ENCODE assay signal across 20 cellular contexts in genomic region chr3:30233924-30234666, GRCh38.
DNase-seq lines count a peak whose midpoint lies in the region; ATAC-seq and TF ChIP-seq lines count a peak whose summit lies in the region.
"Had no signal": no experiment of that assay in that cellular context is flagged by ENCODE, and none has a peak within 500 bp of the region (broad histone marks: within the 10 kb centered on the region; RNA-seq: fewer than 3 reads in every experiment).

No MANE protein-coding gene starts in this region.

- H3K4me1 ChIP-seq in ACC112 (ENCODE audit: control insufficient read depth, insufficient read depth, low read length, unreplicated experiment) (peaks cover 39% of the 10 kb centered on the region), SK-N-SH (ENCODE audit: control insufficient read depth in 1 of 2, insufficient read depth in 2 of 2, low read depth in 1 of 2, low read length in 1 of 2) (peaks cover 0 to 16% of the 10 kb centered on the region in 2 experiments; a peak in 2 of 4 replicates)
- H3K4me1 ChIP-seq in naive thymus-derived CD4-positive, alpha-beta T cell (ENCODE audit: control insufficient read depth in 2 of 2, insufficient read depth in 2 of 2, low read length in 2 of 2), result no peaks in the 10 kb centered on the region
- H3K4me1 ChIP-seq: foreskin keratinocyte had no signal

- H3K27ac ChIP-seq in ACC112 (ENCODE audit: low read depth, low read length) (peak overlapping the region; percentile 48), SK-N-SH (ENCODE audit: low read depth in 2 of 2, low read length in 1 of 2) (peak overlapping the region in 1 of 2 experiments; percentile 15; a peak in 3 of 4 replicates)
- no peak overlapping the region for H3K27ac ChIP-seq in naive thymus-derived CD4-positive, alpha-beta T cell (ENCODE audit: low read depth, low read length)
- H3K27ac ChIP-seq: foreskin keratinocyte, hepatocyte had no signal

- intact Hi-C loops in naive thymus-derived CD4-positive, alpha-beta T cell (cut with micrococcal nuclease), result no loop called here

- H3K27me3 ChIP-seq in ACC112 (ENCODE audit: insufficient read depth, low read length) (no peaks in the 10 kb centered on the region), SK-N-SH (ENCODE audit: insufficient read depth) (no peaks in the 10 kb centered on the region)
- no peaks in the 10 kb centered on the region for H3K27me3 ChIP-seq in naive thymus-derived CD4-positive, alpha-beta T cell (ENCODE audit: control insufficient read depth in 2 of 2, insufficient read depth in 2 of 2, low read length in 2 of 2)
- H3K27me3 ChIP-seq: foreskin keratinocyte, hepatocyte had no signal

- peaks cover 0 to 6% (median 0%) of the 10 kb centered on the region in 7 donors for H3K4me1 Mint-ChIP-seq in naive thymus-derived CD4-positive, alpha-beta T cell
- H3K4me1 Mint-ChIP-seq: activated B cell treated with CpG ODN at 0.5 μM for 24 hours had no signal

- peaks cover 6% of the 10 kb centered on the region; the same call in 1 of the 2 replicates for H3K36me3 ChIP-seq in ACC112 (ENCODE audit: insufficient read depth, low read length)
- peaks cover 0 to 4% of the 10 kb centered on the region in 2 experiments for H3K36me3 ChIP-seq in SK-N-SH (replicated peaks in 1 of 2; ENCODE audit: control insufficient read depth in 1 of 2, insufficient read depth in 2 of 2, low read length in 1 of 2)
- H3K36me3 ChIP-seq in naive thymus-derived CD4-positive, alpha-beta T cell (ENCODE audit: control insufficient read depth in 2 of 3, insufficient read depth in 3 of 3, low read length in 3 of 3), result no peaks in the 10 kb centered on the region

- H3K9me2 ChIP-seq in SK-N-SH, result no peaks in the 10 kb centered on the region

- no peaks in the 10 kb centered on the region for H4K20me1 ChIP-seq in SK-N-SH (ENCODE audit: insufficient read depth)

- H3K36me3 Mint-ChIP-seq in naive thymus-derived CD4-positive, alpha-beta T cell, result peaks cover 0 to 11% (median 0%) of the 10 kb centered on the region in 5 donors

- H3K4me2 ChIP-seq in SK-N-SH, result no peak overlapping the region
- H3K4me2 ChIP-seq: hepatocyte had no signal

- H3K79me2 ChIP-seq in ACC112 (ENCODE audit: control insufficient read depth, insufficient read depth, low read length, unreplicated experiment) (no peaks in the 10 kb centered on the region), SK-N-SH (ENCODE audit: insufficient read depth) (no peaks in the 10 kb centered on the region)
- H3K79me2 ChIP-seq: hepatocyte had no signal

- WGBS in SK-N-SH (ENCODE audit: low lambda C conversion rate), result 41% methylated on average over 2 of the region's 2 CpGs

- no peaks in the 10 kb centered on the region for H3F3A ChIP-seq in SK-N-SH (replicated peaks; ENCODE audit: insufficient read depth)

- TF ChIP-seq EP300 in SK-N-SH (IDR thresholded peaks at IDR 0.05; ENCODE audit: borderline replicate concordance in 1 of 2, low read depth in 1 of 2, low read length in 1 of 2), result 0 out of 4 replicates have a peak, but pooled peaks of 1 of the 2 experiments have one; percentile 27

- DNase-seq in SK-N-SH (no peak), glomerular visceral epithelial cell (ENCODE audit: extremely low spot score) (peak; percentile 1), NCI-H2196 treated with DMSO at 0.1 percent for 48 hours (lab: John Stamatoyannopoulos, UW; ENCODE audit: unreplicated experiment) (no peak), NCI-H2029 treated with DMSO at 0.1 percent for 48 hours (lab: John Stamatoyannopoulos, UW) (no peak), GM10266 (ENCODE audit: extremely low spot score) (no peak)
- DNase-seq in naive thymus-derived CD4-positive, alpha-beta T cell, result no peak
- DNase-seq: ACHN; activated B cell treated with CpG ODN at 0.5 μM for 24 hours; activated CD4-positive, alpha-beta T cell treated with anti-CD3 and anti-CD28 coated beads, Interleukin-2, amount 50 U/mL, for 48 hours; activated CD8-positive, alpha-beta memory T cell treated with anti-CD3 and anti-CD28 coated beads, Interleukin-2, amount 50 U/mL, for 4 hours; foreskin keratinocyte; GDM1; NCI-H187 treated with DMSO at 0.1 percent for 48 hours; NCI-H69; trophoblast cell had no signal

- CTCF ChIA-PET in SK-N-SH (lab: Yijun Ruan, JAX), result interaction anchor here (1.3 to 6.3 kb wide), 3 partner anchors 8 to 192 kb away, joined by 4 to 25 read pairs (median 5); no protein-coding TSS in a partner anchor
- CTCF ChIA-PET in naive thymus-derived CD4-positive, alpha-beta T cell (lab: Charles Lee), result no interaction called here

- POLR2A ChIA-PET in SK-N-SH (lab: Yijun Ruan, JAX), result no interaction called here
- POLR2A ChIA-PET in naive thymus-derived CD4-positive, alpha-beta T cell (lab: Charles Lee), result no interaction called here

- H3K9me3 ChIP-seq in SK-N-SH, result 0 out of 2 replicates have a peak, but pooled peaks cover 5% of the 10 kb centered on the region
- H3K9me3 ChIP-seq in naive thymus-derived CD4-positive, alpha-beta T cell (ENCODE audit: control insufficient read depth in 2 of 3, low read length in 3 of 3), result no peaks in the 10 kb centered on the region

- H3K9ac ChIP-seq in SK-N-SH, result no peak overlapping the region

- H3K27ac Mint-ChIP-seq in naive thymus-derived CD4-positive, alpha-beta T cell, result no peak overlapping the region
- H3K27ac Mint-ChIP-seq: activated B cell treated with CpG ODN at 0.5 μM for 24 hours; activated naive CD4-positive, alpha-beta T cell treated with anti-CD3 and anti-CD28 coated beads, Interleukin-2, amount 50 U/mL, for 72 hours; activated T-helper 2 cell treated with anti-CD3 and anti-CD28 coated beads, Interferon-gamma antibody, Interleukin-2, Interleukin-4, amounts not matched to agents 10 μg/mL and 5 μg/mL and 100 μg/mL, durations not matched to agents 14 hours and 24 hours and 36 hours had no signal

- peaks cover 0 to 4% (median 0%) of the 10 kb centered on the region in 5 donors for H3K27me3 Mint-ChIP-seq in naive thymus-derived CD4-positive, alpha-beta T cell
- H3K27me3 Mint-ChIP-seq: activated B cell treated with CpG ODN at 0.5 μM for 24 hours had no signal

- peak; percentile 29 for ATAC-seq in naive thymus-derived CD4-positive, alpha-beta T cell
- ATAC-seq in GM21723 (IDR thresholded peaks at IDR 0.05; ENCODE audit: unreplicated experiment), result no peak
- ATAC-seq: activated naive CD4-positive, alpha-beta T cell treated with anti-CD3 and anti-CD28 coated beads, Interleukin-2, amount 50 U/mL, for 72 hours; foreskin keratinocyte had no signal

- TF ChIP-seq CTCF in SK-N-SH (IDR thresholded peaks at IDR 0.05) (no peak), GM10266 (IDR thresholded peaks at IDR 0.05; ENCODE audit: control insufficient read depth, insufficient read depth, low read depth, missing control alignments) (no peak)

- H3K4me3 Mint-ChIP-seq in naive thymus-derived CD4-positive, alpha-beta T cell, result no peak overlapping the region
- H3K4me3 Mint-ChIP-seq: activated B cell treated with CpG ODN at 0.5 μM for 24 hours had no signal

- TF ChIP-seq RAD21 in SK-N-SH (IDR thresholded peaks at IDR 0.05; ENCODE audit: low read length), result no peak

- H3K4me3 ChIP-seq in ACC112 (ENCODE audit: low read depth, low read length) (no peak overlapping the region), SK-N-SH (ENCODE audit: low read depth in 2 of 2, low read length in 1 of 2) (no peak overlapping the region)
- no peak overlapping the region for H3K4me3 ChIP-seq in naive thymus-derived CD4-positive, alpha-beta T cell (ENCODE audit: low read length)
- H3K4me3 ChIP-seq: hepatocyte had no signal

- peaks cover 0 to 10% (median 2%) of the 10 kb centered on the region in 11 donors for H3K9me3 Mint-ChIP-seq in naive thymus-derived CD4-positive, alpha-beta T cell
- H3K9me3 Mint-ChIP-seq: activated B cell treated with CpG ODN at 0.5 μM for 24 hours had no signal

- peak overlapping the region; percentile 33 for H2AFZ ChIP-seq in ACC112 (ENCODE audit: low read length, unreplicated experiment)
- H2AFZ ChIP-seq in SK-N-SH (ENCODE audit: low read depth), result peak overlapping the region; percentile 40; the same call in 1 of the 2 replicates
- H2AFZ ChIP-seq: hepatocyte had no signal

TF ChIP-seq in SK-N-SH, 30 proteins besides CTCF, POLR2A, EP300 and RAD21 (continues in another document):
- TF ChIP-seq FOSL2 (IDR thresholded peaks at IDR 0.05; ENCODE audit: borderline replicate concordance, low read depth), result no peak
- no peak for TF ChIP-seq REST (IDR thresholded peaks at IDR 0.05; ENCODE audit: low read depth, low read length)
- no peak for TF ChIP-seq FOXJ3 (CRISPR knock-in tag; IDR thresholded peaks at IDR 0.05)
- no peak for TF ChIP-seq NRF1 (IDR thresholded peaks at IDR 0.05; ENCODE audit: low read depth, low read length)
- peak; percentile 59; the same call in 1 of the 2 replicates for TF ChIP-seq RXRA (IDR thresholded peaks at IDR 0.05; ENCODE audit: borderline replicate concordance, low read depth)
- peak; percentile 24; the same call in 1 of the 2 replicates for TF ChIP-seq JUND (IDR thresholded peaks at IDR 0.05)
- TF ChIP-seq TCF12 (IDR thresholded peaks at IDR 0.05), result peak; percentile 26; the same call in 1 of the 2 replicates
- no peak for TF ChIP-seq TAF1 (IDR thresholded peaks at IDR 0.05; ENCODE audit: borderline replicate concordance, low read depth, low read length)
- TF ChIP-seq, protein P1, sequence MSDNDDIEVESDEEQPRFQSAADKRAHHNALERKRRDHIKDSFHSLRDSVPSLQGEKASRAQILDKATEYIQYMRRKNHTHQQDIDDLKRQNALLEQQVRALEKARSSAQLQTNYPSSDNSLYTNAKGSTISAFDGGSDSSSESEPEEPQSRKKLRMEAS (IDR thresholded peaks at IDR 0.05; ENCODE audit: low read depth), result no peak
